In genomic region chr2:30711646-30712085, GRCh38 we compare ENCODE assay signal across 8 cellular contexts.
A peak's percentile ranks its signal among the peaks of the same experiment; 100 is the strongest.
DNase-seq lines count a peak whose midpoint lies in the region; ATAC-seq and TF ChIP-seq lines count a peak whose summit lies in the region.

No MANE protein-coding gene starts in this region.

- peaks cover 2% of the 10 kb centered on the region for H3K4me1 ChIP-seq in cardiac muscle cell (ENCODE audit: low read depth)

- TF ChIP-seq CTCF in GM12875 (IDR thresholded peaks at IDR 0.05; ENCODE audit: borderline replicate concordance, insufficient read depth, low read depth, low read length) (peak; percentile 100), cardiac muscle cell (IDR thresholded peaks at IDR 0.05; ENCODE audit: low read depth, low read length) (peak; percentile 100)

- ATAC-seq in HG02759 (IDR thresholded peaks at IDR 0.05; ENCODE audit: unreplicated experiment): peak; percentile 86
- ATAC-seq in activated naive CD4-positive, alpha-beta T cell treated with anti-CD3 and anti-CD28 coated beads, Interleukin-2, amount 50 U/mL, for 72 hours: peak; percentile 74 to 79
- ATAC-seq in GM18873 (IDR thresholded peaks at IDR 0.05; ENCODE audit: low FRiP score, unreplicated experiment): no peak

- no peak overlapping the region for H3K4me3 ChIP-seq in GM12875 (ENCODE audit: low read depth, low read length)
- H3K4me3 ChIP-seq in cardiac muscle cell: no peak overlapping the region

- no peaks in the 10 kb centered on the region for H3K36me3 ChIP-seq in cardiac muscle cell

- no peak overlapping the region for H3K27ac ChIP-seq in cardiac muscle cell

- H3K9me3 Mint-ChIP-seq in activated naive CD4-positive, alpha-beta T cell treated with anti-CD3 and anti-CD28 coated beads, Interleukin-2, amount 50 U/mL, for 72 hours: no peaks in the 10 kb centered on the region

- H3K27ac Mint-ChIP-seq in activated naive CD4-positive, alpha-beta T cell treated with anti-CD3 and anti-CD28 coated beads, Interleukin-2, amount 50 U/mL, for 72 hours: no peak overlapping the region

- H3K36me3 Mint-ChIP-seq in activated naive CD4-positive, alpha-beta T cell treated with anti-CD3 and anti-CD28 coated beads, Interleukin-2, amount 50 U/mL, for 72 hours: no peaks in the 10 kb centered on the region

- H3K27me3 ChIP-seq in cardiac muscle cell: no peaks in the 10 kb centered on the region

- DNase-seq in NCI-H1105 treated with DMSO at 0.1 percent for 48 hours (lab: John Stamatoyannopoulos, UW) (peak; percentile 81), SKM-1 (lab: John Stamatoyannopoulos, UW; ENCODE audit: unreplicated experiment) (peak; percentile 96), cardiac muscle cell (ENCODE audit: low read depth in 1 of 2, low spot score in 1 of 2) (peak; percentile 89 to 93), pulmonary artery endothelial cell (ENCODE audit: low read depth, low spot score) (peak; percentile 72)
- DNase-seq in activated naive CD4-positive, alpha-beta T cell treated with anti-CD3 and anti-CD28 coated beads, Interleukin-2, amount 50 U/mL, for 72 hours (ENCODE audit: low spot score in 2 of 2): peak; percentile 78 to 85

- H3K9me3 ChIP-seq in cardiac muscle cell (ENCODE audit: low read depth): no peaks in the 10 kb centered on the region
